In the genomic region with DNA sequence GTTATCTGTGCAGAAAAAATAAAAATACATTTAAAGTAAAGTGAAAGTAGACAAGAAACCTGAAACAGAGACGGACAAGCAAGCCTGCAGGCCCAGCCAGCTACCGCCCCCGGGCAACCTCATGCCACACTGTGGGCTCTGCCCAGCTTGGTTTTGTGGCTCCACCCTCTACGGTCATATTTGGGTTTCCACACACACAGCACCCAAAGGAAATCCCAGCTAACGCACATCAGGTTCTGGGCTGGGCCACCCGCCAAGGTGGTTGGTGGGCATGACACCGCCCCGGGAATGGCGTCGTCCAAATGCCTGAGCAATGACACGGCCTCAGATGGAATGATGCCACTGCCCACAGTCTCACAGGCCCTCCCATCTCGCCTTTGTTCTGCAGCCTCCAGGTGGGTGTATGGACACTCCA, we compare ENCODE assay signal across 8 cellular contexts. TPM values are rescaled to one million over a fixed set of nuclear protein-coding genes. Genes with fewer than 3 reads are reported as not detected.
DNase-seq lines count a peak whose midpoint lies in the region; ATAC-seq and TF ChIP-seq lines count a peak whose summit lies in the region.

No MANE protein-coding gene starts in this region.

- no peaks in the 10 kb centered on the region for H3K36me3 ChIP-seq in effector memory CD4-positive, alpha-beta T cell (ENCODE audit: control insufficient read depth, insufficient read depth, low read length)

- peaks cover 57% of the 10 kb centered on the region for H3K4me1 Mint-ChIP-seq in activated T-cell treated with anti-CD3 and anti-CD28 coated beads, Interleukin-2, amount 50 U/mL, for 72 hours (ENCODE audit: low read depth)
- peaks cover 58% of the 10 kb centered on the region for H3K4me1 Mint-ChIP-seq in stimulated activated naive CD8-positive, alpha-beta T cell treated with anti-CD3 and anti-CD28 coated beads, Interleukin-15, Interleukin-2, amounts not matched to agents 100 ng/mL and 50 ng/mL, for 24 hours (ENCODE audit: low read depth)

- H3K9me3 Mint-ChIP-seq in activated T-cell treated with anti-CD3 and anti-CD28 coated beads, Interleukin-2, amount 50 U/mL, for 72 hours = no peaks in the 10 kb centered on the region
- no peaks in the 10 kb centered on the region for H3K9me3 Mint-ChIP-seq in stimulated activated naive CD8-positive, alpha-beta T cell treated with anti-CD3 and anti-CD28 coated beads, Interleukin-15, Interleukin-2, amounts not matched to agents 100 ng/mL and 50 ng/mL, for 24 hours

- DNase-seq in M059J (ENCODE audit: low read depth) (peak; percentile 100), iPS-NIHi11 (ENCODE audit: low spot score) (peak; percentile 46), erythroblast (lab: John Stamatoyannopoulos, UW) (no peak)
- DNase-seq in activated T-cell treated with anti-CD3 and anti-CD28 coated beads, Interleukin-2, amount 50 U/mL, for 72 hours = peak; percentile 68 to 69
- DNase-seq in effector memory CD4-positive, alpha-beta T cell = no peak

- H3K27me3 Mint-ChIP-seq in activated T-cell treated with anti-CD3 and anti-CD28 coated beads, Interleukin-2, amount 50 U/mL, for 72 hours (ENCODE audit: low read depth) = no peaks in the 10 kb centered on the region
- H3K27me3 Mint-ChIP-seq in stimulated activated naive CD8-positive, alpha-beta T cell treated with anti-CD3 and anti-CD28 coated beads, Interleukin-15, Interleukin-2, amounts not matched to agents 100 ng/mL and 50 ng/mL, for 24 hours = no peaks in the 10 kb centered on the region

- no peaks in the 10 kb centered on the region for H3K36me3 Mint-ChIP-seq in activated T-cell treated with anti-CD3 and anti-CD28 coated beads, Interleukin-2, amount 50 U/mL, for 72 hours (ENCODE audit: insufficient read depth in 2 of 2)
- peaks cover 10% of the 10 kb centered on the region for H3K36me3 Mint-ChIP-seq in stimulated activated naive CD8-positive, alpha-beta T cell treated with anti-CD3 and anti-CD28 coated beads, Interleukin-15, Interleukin-2, amounts not matched to agents 100 ng/mL and 50 ng/mL, for 24 hours (ENCODE audit: low read depth)

- no peak overlapping the region for H3K4me3 ChIP-seq in effector memory CD4-positive, alpha-beta T cell (ENCODE audit: insufficient read depth, low read depth, low read length, poor library complexity, severe bottlenecking)

- H3K27ac ChIP-seq in effector memory CD4-positive, alpha-beta T cell (ENCODE audit: insufficient read depth, low read length, poor library complexity, severe bottlenecking) = no peak overlapping the region

- ATAC-seq in activated T-cell treated with anti-CD3 and anti-CD28 coated beads, Interleukin-2, amount 50 U/mL, for 72 hours (replicated peaks in 1 of 2) = peak; percentile 83 to 93
- no peak for ATAC-seq in GM21576 (IDR thresholded peaks at IDR 0.05; ENCODE audit: unreplicated experiment)
- no peak for ATAC-seq in HG02642 (IDR thresholded peaks at IDR 0.05; ENCODE audit: poor library complexity, unreplicated experiment)

- no peaks in the 10 kb centered on the region for H3K9me3 ChIP-seq in effector memory CD4-positive, alpha-beta T cell (ENCODE audit: control insufficient read depth, low read length)

- no peak for TF ChIP-seq POLR2A in erythroblast (IDR thresholded peaks at IDR 0.05; ENCODE audit: low read length)

- H3K4me3 Mint-ChIP-seq in activated T-cell treated with anti-CD3 and anti-CD28 coated beads, Interleukin-2, amount 50 U/mL, for 72 hours = peak overlapping the region; percentile 5 to 57
- no peak overlapping the region for H3K4me3 Mint-ChIP-seq in stimulated activated naive CD8-positive, alpha-beta T cell treated with anti-CD3 and anti-CD28 coated beads, Interleukin-15, Interleukin-2, amounts not matched to agents 100 ng/mL and 50 ng/mL, for 24 hours

- peaks cover 19% of the 10 kb centered on the region for H3K4me1 ChIP-seq in effector memory CD4-positive, alpha-beta T cell (ENCODE audit: control insufficient read depth, insufficient read depth, low read length, poor library complexity, severe bottlenecking)

- H3K27ac Mint-ChIP-seq in activated T-cell treated with anti-CD3 and anti-CD28 coated beads, Interleukin-2, amount 50 U/mL, for 72 hours = no peak overlapping the region
- H3K27ac Mint-ChIP-seq in stimulated activated naive CD8-positive, alpha-beta T cell treated with anti-CD3 and anti-CD28 coated beads, Interleukin-15, Interleukin-2, amounts not matched to agents 100 ng/mL and 50 ng/mL, for 24 hours = peak overlapping the region; percentile 23

- H3K27me3 ChIP-seq in effector memory CD4-positive, alpha-beta T cell (replicated peaks; ENCODE audit: control insufficient read depth, insufficient read depth, low read length, poor library complexity, severe bottlenecking) = no peaks in the 10 kb centered on the region

RNA-seq across cellular contexts. Expression of gene FAM110A, which starts 22.9 kb away (rescaled TPM):
- 9.5 and 10.1 TPM in 2 replicates for total RNA-seq in M059J (2014; rRNA removed; shearing (Covaris generic))
- 10 to 100 TPM; 21.1 to 24.5 TPM for total RNA-seq in activated T-cell treated with anti-CD3 and anti-CD28 coated beads, Interleukin-2, amount 50 U/mL, for 72 hours

RNA-seq across cellular contexts. Expression of gene ANGPT4, which starts 59.8 kb away (rescaled TPM):
- total RNA-seq in M059J (2014; rRNA removed; shearing (Covaris generic)) = not detected in 2 replicates
- total RNA-seq in activated T-cell treated with anti-CD3 and anti-CD28 coated beads, Interleukin-2, amount 50 U/mL, for 72 hours = not detected

Comparison
In these comparisons a context has a peak if more than half of its experiments do, and no peak if none do; other contexts are left out.
1. DNase-seq: peak in M059J (single experiment), activated T-cell treated with anti-CD3 and anti-CD28 coated beads, Interleukin-2, amount 50 U/mL, for 72 hours (2 of 2) and iPS-NIHi11 (single experiment); none in erythroblast (0 of 2) and effector memory CD4-positive, alpha-beta T cell (0 of 3).
2. ATAC-seq: peak in activated T-cell treated with anti-CD3 and anti-CD28 coated beads, Interleukin-2, amount 50 U/mL, for 72 hours (2 of 2); none in GM21576 (single experiment) and HG02642 (single experiment).